ENCODE assay signal across 10 cellular contexts in genomic region chr11:119051440-119052162, GRCh38. TPM values are rescaled to one million over a fixed set of nuclear protein-coding genes. Genes with fewer than 3 reads are reported as not detected.
DNase-seq lines count a peak whose midpoint lies in the region; ATAC-seq and TF ChIP-seq lines count a peak whose summit lies in the region.
"Had no signal": no experiment of that assay in that cellular context is flagged by ENCODE, and none has a peak within 500 bp of the region (broad histone marks: within the 10 kb centered on the region; RNA-seq: fewer than 3 reads in every experiment).

No MANE protein-coding gene starts in this region.

- H3K27me3 ChIP-seq in ascending aorta, result no peaks in the 10 kb centered on the region

- H3K4me1 Mint-ChIP-seq in activated naive CD4-positive, alpha-beta T cell treated with anti-CD3 and anti-CD28 coated beads, Interleukin-2, amount 50 U/mL, for 24 hours, result peaks cover 41% of the 10 kb centered on the region

- no peak overlapping the region for H3K4me3 Mint-ChIP-seq in activated naive CD4-positive, alpha-beta T cell treated with anti-CD3 and anti-CD28 coated beads, Interleukin-2, amount 50 U/mL, for 24 hours

- no peak overlapping the region for H3K27ac ChIP-seq in ascending aorta

- H3K9me3 ChIP-seq in ascending aorta, result no peaks in the 10 kb centered on the region

- H3K4me1 ChIP-seq in ascending aorta, result peaks cover 3% of the 10 kb centered on the region in 2 donors

- H3K9me3 Mint-ChIP-seq in activated naive CD4-positive, alpha-beta T cell treated with anti-CD3 and anti-CD28 coated beads, Interleukin-2, amount 50 U/mL, for 24 hours, result no peaks in the 10 kb centered on the region

- ATAC-seq in GM18861 (IDR thresholded peaks at IDR 0.05; ENCODE audit: unreplicated experiment) (peak; percentile 46), HG02840 (IDR thresholded peaks at IDR 0.05; ENCODE audit: low FRiP score, unreplicated experiment) (peak; percentile 43), GM21390 (IDR thresholded peaks at IDR 0.05; ENCODE audit: unreplicated experiment) (no peak)

- peaks cover 37% of the 10 kb centered on the region for H3K36me3 Mint-ChIP-seq in activated naive CD4-positive, alpha-beta T cell treated with anti-CD3 and anti-CD28 coated beads, Interleukin-2, amount 50 U/mL, for 24 hours

- DNase-seq in GM10266 (ENCODE audit: extremely low spot score) (peak; percentile 80), NCI-H1048 (lab: John Stamatoyannopoulos, UW) (no peak), cerebellar nuclear complex (lab: John Stamatoyannopoulos, UW) (no peak), ascending aorta (ENCODE audit: low spot score in 2 of 2) (no peak)
- DNase-seq: aorta, NCI-H1105 had no signal

- intact Hi-C loops in ascending aorta (cut with DNase I), result no loop called here

- no peak for TF ChIP-seq CTCF in GM10266 (IDR thresholded peaks at IDR 0.05; ENCODE audit: control insufficient read depth, insufficient read depth, low read depth, missing control alignments)
- no peak for TF ChIP-seq CTCF in ascending aorta (IDR thresholded peaks at IDR 0.05)

- no peak overlapping the region for H3K4me3 ChIP-seq in ascending aorta

- H3K36me3 ChIP-seq in ascending aorta, result peaks cover 82 to 85% of the 10 kb centered on the region in 2 donors

- H3K27ac Mint-ChIP-seq in activated naive CD4-positive, alpha-beta T cell treated with anti-CD3 and anti-CD28 coated beads, Interleukin-2, amount 50 U/mL, for 24 hours, result peak overlapping the region; percentile 6

- H3K27me3 Mint-ChIP-seq in activated naive CD4-positive, alpha-beta T cell treated with anti-CD3 and anti-CD28 coated beads, Interleukin-2, amount 50 U/mL, for 24 hours, result no peaks in the 10 kb centered on the region

RNA-seq across cellular contexts. Expression of gene HYOU1, which starts 5.4 kb away (rescaled TPM):
- 98.4 TPM for total RNA-seq in ascending aorta

RNA-seq across cellular contexts. Expression of gene VPS11, which starts 16.0 kb away (rescaled TPM):
- total RNA-seq in ascending aorta, result 23.4 TPM

RNA-seq across cellular contexts. Expression of gene SLC37A4, which starts 20.9 kb away (rescaled TPM):
- 21.2 TPM for total RNA-seq in ascending aorta

RNA-seq across cellular contexts. Expression of gene TRAPPC4, which starts 33.0 kb away (rescaled TPM):
- total RNA-seq in ascending aorta, result 41.0 TPM

RNA-seq across cellular contexts. Expression of gene HMBS, which starts 33.1 kb away (rescaled TPM):
- total RNA-seq in ascending aorta, result 82.8 TPM
